1 cellular context compared by ENCODE assay signal in genomic region chr16:88652763-88653065, GRCh38.
TF ChIP-seq lines count a peak whose summit lies in the region.

No MANE protein-coding gene starts in this region.

TF ChIP-seq in K562, 482 proteins besides CTCF, POLR2A, EP300 and RAD21:
- TF ChIP-seq KLF6 (CRISPR knock-in tag; IDR thresholded peaks at IDR 0.05; ENCODE audit: borderline replicate concordance) (no peak), RERE (CRISPR knock-in tag; IDR thresholded peaks at IDR 0.05; ENCODE audit: borderline replicate concordance) (0 out of 2 replicates have a peak, but pooled peaks have one; percentile 33), NCOA6 (IDR thresholded peaks at IDR 0.05) (no peak), HOXB6 (CRISPR knock-in tag; IDR thresholded peaks at IDR 0.05; ENCODE audit: borderline replicate concordance) (no peak), RBM34 (IDR thresholded peaks at IDR 0.05; ENCODE audit: borderline replicate concordance, insufficient read depth, low read length) (no peak), BDP1 (IDR thresholded peaks at IDR 0.05; ENCODE audit: insufficient read depth, insufficient read length) (no peak)
